8 cellular contexts compared by ENCODE assay signal in the genomic region with DNA sequence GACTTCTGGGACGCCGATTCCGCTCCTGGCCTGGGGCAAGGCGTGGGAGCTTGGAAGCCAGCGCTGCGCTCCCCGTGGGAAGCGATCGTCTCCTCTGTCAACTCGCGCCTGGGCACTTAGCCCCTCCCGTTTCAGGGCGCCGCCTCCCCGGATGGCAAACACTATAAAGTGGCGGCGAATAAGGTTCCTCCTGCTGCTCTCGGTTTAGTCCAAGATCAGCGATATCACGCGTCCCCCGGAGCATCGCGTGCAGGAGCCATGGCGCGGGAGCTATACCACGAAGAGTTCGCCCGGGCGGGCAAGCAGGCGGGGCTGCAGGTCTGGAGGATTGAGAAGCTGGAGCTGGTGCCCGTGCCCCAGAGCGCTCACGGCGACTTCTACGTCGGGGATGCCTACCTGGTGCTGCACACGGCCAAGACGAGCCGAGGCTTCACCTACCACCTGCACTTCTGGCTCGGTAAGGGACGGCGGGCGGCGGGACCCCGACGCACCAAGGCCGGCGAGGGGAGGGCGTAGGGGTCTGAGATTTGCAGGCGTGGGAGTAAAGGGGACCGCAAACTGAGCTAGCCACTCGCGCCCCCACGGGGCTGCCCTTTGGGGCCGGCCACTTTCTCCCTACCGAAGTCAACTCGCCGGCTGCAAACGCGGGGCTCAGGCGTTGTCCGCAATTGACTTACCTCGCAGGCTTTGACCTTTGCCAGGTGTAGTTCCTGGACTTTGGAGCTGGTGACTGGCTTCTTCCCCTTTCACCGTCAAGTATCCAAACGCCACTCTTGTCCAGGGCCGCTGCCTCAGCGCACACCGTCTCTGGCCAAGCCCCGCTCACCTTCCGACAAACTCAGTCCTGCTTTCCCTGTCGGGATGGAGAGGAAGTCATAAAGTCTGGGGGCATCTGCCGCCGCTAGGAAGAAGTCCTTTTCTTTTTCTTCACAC. TPM values are rescaled to one million over a fixed set of nuclear protein-coding genes. Genes with fewer than 3 reads are reported as not detected.
DNase-seq lines count a peak whose midpoint lies in the region; ATAC-seq, FAIRE-seq and TF ChIP-seq lines count a peak whose summit lies in the region.

SCIN (plus strand) TSS at position 192 of the 933 bp plus-strand sequence; CDS start at position 259, 67 bp downstream.

- no peaks in the 10 kb centered on the region for H4K20me1 ChIP-seq in GM12878 (ENCODE audit: control insufficient read depth, insufficient read depth)

- H3K27ac ChIP-seq in GM12878 (ENCODE audit: control insufficient read depth, insufficient read depth): no peak within 1 kb of the TSS

- no peak for TF ChIP-seq RAD21 in GM12878 (IDR thresholded peaks at IDR 0.05; ENCODE audit: insufficient read depth, low read depth, low read length)

- H3K9me3 ChIP-seq in HAP-1: no peaks in the 10 kb centered on the region
- H3K9me3 ChIP-seq in GM12878 (replicated peaks; ENCODE audit: control insufficient read depth, insufficient read depth, low read length): no peaks in the 10 kb centered on the region
- H3K9me3 ChIP-seq in iPS-15b (ENCODE audit: control insufficient read depth, insufficient read depth, low read length): no peaks in the 10 kb centered on the region

- H3K27me3 ChIP-seq in HAP-1 (ENCODE audit: low read depth) (no peaks in the 10 kb centered on the region), GM12878 (replicated peaks in 1 of 2; ENCODE audit: control insufficient read depth in 2 of 2, insufficient read depth in 2 of 2, low read length in 1 of 2) (peaks cover 3 to 12% of the 10 kb centered on the region in 2 experiments; a peak in 3 of 4 replicates), iPS-15b (ENCODE audit: control insufficient read depth, insufficient read depth, low read length) (peaks cover 46% of the 10 kb centered on the region)

- no peak for FAIRE-seq in GM12878 (lab: Jason Lieb, UNC)

- DNase-seq in Caki2 (ENCODE audit: low read depth): peak; percentile 66
- peak; percentile 7 to 50 for DNase-seq in HAP-1 (ENCODE audit: low spot score in 2 of 2)
- peak; percentile 89 for DNase-seq in NCI-H69 (lab: John Stamatoyannopoulos, UW)
- DNase-seq in GM12878 (ENCODE audit: low read depth, low spot score): no peak
- DNase-seq in retinal pigment epithelial cell (ENCODE audit: low read depth): no peak
- DNase-seq in T1000 (lab: John Stamatoyannopoulos, UW): no peak
- DNase-seq in DMS79 (lab: John Stamatoyannopoulos, UW): no peak

- peak within 1 kb of the TSS; percentile 71 for H2AFZ ChIP-seq in GM12878 (ENCODE audit: control insufficient read depth, low read depth, low read length)

- H3K4me3 ChIP-seq in HAP-1 (peak within 1 kb of the TSS; percentile 27), GM12878 (peak within 1 kb of the TSS; percentile 50; the same call in 1 of the 2 replicates), iPS-15b (ENCODE audit: low read depth, low read length) (peak within 1 kb of the TSS; percentile 33), retinal pigment epithelial cell (ENCODE audit: low read length) (peak within 1 kb of the TSS; percentile 65)

- SMC1A ChIA-PET in GM12878 (lab: Charles Lee; ENCODE audit: uncharacterized antibody, unreplicated experiment): interaction anchor here (1.0 kb wide), 1 partner anchor 26 kb away, joined by 4 read pairs; no protein-coding TSS in a partner anchor

- H3K9ac ChIP-seq in GM12878 (ENCODE audit: control insufficient read depth, insufficient read depth, low read length) (peak within 1 kb of the TSS; percentile 25; the same call in 1 of the 2 replicates), iPS-15b (ENCODE audit: low read depth, low read length) (peak within 1 kb of the TSS; percentile 12)

- 50% methylated on average over 74 of the region's 74 CpGs for WGBS in GM12878 (ENCODE audit: insufficient coverage, insufficient replicate concordance, low lambda C conversion rate, missing lambda C conversion rate)

- peak within 1 kb of the TSS; percentile 79 for H3K4me2 ChIP-seq in GM12878 (ENCODE audit: control insufficient read depth, insufficient read depth)

- no TSS peak for BruUV-seq in GM12878 (replicated peaks; lab: Mats Ljungman, UMichigan)

- H3K36me3 ChIP-seq in HAP-1 (replicated peaks) (no peaks in the 10 kb centered on the region), GM12878 (ENCODE audit: control insufficient read depth in 2 of 2, insufficient read depth in 2 of 2, low read length in 1 of 2) (no peaks in the 10 kb centered on the region), iPS-15b (ENCODE audit: control insufficient read depth, insufficient read depth, low read length) (no peaks in the 10 kb centered on the region)

- peak; percentile 47 for ATAC-seq in GM12878

- TF ChIP-seq POLR2A in GM12878 (IDR thresholded peaks at IDR 0.05; ENCODE audit: low read depth, low read length): no peak

- TF ChIP-seq EP300 in GM12878 (IDR thresholded peaks at IDR 0.05; ENCODE audit: borderline replicate concordance in 1 of 2, control insufficient read depth in 1 of 2, low read depth in 2 of 2, low read length in 2 of 2): no peak

- TF ChIP-seq CTCF in GM12878 (IDR thresholded peaks at IDR 0.05 in 2 of 3, conservative IDR thresholded peaks at IDR 0.05 in 1 of 3; ENCODE audit: control insufficient read depth in 2 of 3, extremely low read depth in 1 of 3, insufficient read depth in 1 of 3, low read depth in 3 of 3, low read length in 3 of 3): no peak
- TF ChIP-seq CTCF in retinal pigment epithelial cell (conservative IDR thresholded peaks at IDR 0.05; ENCODE audit: low read depth, low read length): no peak

- CTCF ChIA-PET in GM12878 (lab: Yijun Ruan, JAX): interaction anchor here (0.6 kb wide), 1 partner anchor 28 kb away, joined by 3 read pairs; no protein-coding TSS in a partner anchor

- intact Hi-C loops in GM12878 (cut with micrococcal nuclease; ENCODE audit: unreplicated experiment): no loop called here

- H3K79me2 ChIP-seq in GM12878 (ENCODE audit: control insufficient read depth, insufficient read depth, low read length): no peaks in the 10 kb centered on the region

- POLR2A ChIA-PET in GM12878 (lab: Charles Lee): no interaction called here

- H3K4me1 ChIP-seq in HAP-1: peaks cover 3% of the 10 kb centered on the region; the same call in 1 of the 2 replicates
- peaks cover 16% of the 10 kb centered on the region for H3K4me1 ChIP-seq in GM12878 (ENCODE audit: control insufficient read depth, insufficient read depth, low read length)
- H3K4me1 ChIP-seq in iPS-15b (ENCODE audit: control insufficient read depth, insufficient read depth, low read length): peaks cover 6% of the 10 kb centered on the region

- in situ Hi-C loops in Caki2 (cut with HindIII; ENCODE audit: low pct_unique_long_range_greater_than_20kb, low sequenced_read_pairs) (no loop called here), HAP-1 (cut with MboI; ENCODE audit: low sequenced_read_pairs) (no loop called here), GM12878 (cut with MboI) (no loop called here)

- RAD21 ChIA-PET in GM12878 (lab: Charles Lee; ENCODE audit: unreplicated experiment): no interaction called here

TF ChIP-seq in GM12878, 131 proteins besides CTCF, POLR2A, EP300 and RAD21:
- TF ChIP-seq ESRRA (IDR thresholded peaks at IDR 0.05; ENCODE audit: low read length) (no peak), RCOR1 (conservative IDR thresholded peaks at IDR 0.05; ENCODE audit: low read depth, low read length) (no peak), PAX8 (IDR thresholded peaks at IDR 0.05) (no peak), MEF2A (IDR thresholded peaks at IDR 0.05; ENCODE audit: insufficient read depth, low read depth, low read length) (no peak), NBN (IDR thresholded peaks at IDR 0.05) (no peak), JUND (IDR thresholded peaks at IDR 0.05; ENCODE audit: low read depth, low read length) (no peak), BCL11A (IDR thresholded peaks at IDR 0.05; ENCODE audit: low read depth, low read length) (no peak), CBX3 (IDR thresholded peaks at IDR 0.05; ENCODE audit: borderline replicate concordance, low read depth) (no peak), DPF2 (IDR thresholded peaks at IDR 0.05) (no peak), SMARCA5 (IDR thresholded peaks at IDR 0.05) (no peak), MAX (IDR thresholded peaks at IDR 0.05; ENCODE audit: low read depth, low read length) (no peak), SMAD1 (IDR thresholded peaks at IDR 0.05; ENCODE audit: low read depth, partially characterized antibody) (no peak), TARDBP (IDR thresholded peaks at IDR 0.05; ENCODE audit: borderline replicate concordance) (no peak), YY1 (IDR thresholded peaks at IDR 0.05; ENCODE audit: low read depth, low read length) (no peak), MTA3 (IDR thresholded peaks at IDR 0.05; ENCODE audit: borderline replicate concordance, low read length) (no peak), HDAC6 (IDR thresholded peaks at IDR 0.05; ENCODE audit: unreplicated experiment) (no peak), TCF3 (IDR thresholded peaks at IDR 0.05; ENCODE audit: borderline replicate concordance, insufficient read depth, low read depth, low read length) (no peak)

RNA-seq across cellular contexts. Expression of gene SCIN, which starts in this region (rescaled TPM):
- total RNA-seq in Caki2 (2014; rRNA removed; shearing (Covaris generic); ENCODE audit: low replicate concordance): 12.6 and 18.8 TPM in 2 replicates
- 0.23 and 0.81 TPM in 2 replicates for total RNA-seq in GM12878 (2013; cell fraction: nucleolus; rRNA removed)
- total RNA-seq in GM12878 (2014; rRNA removed) (0.98 and 2.1 TPM in 2 replicates), GM12878 (2014; rRNA removed; fragmentation: Illumina TruSeq; extraction: Trizol) (0.78 and 1.1 TPM in 2 replicates), GM12878 (2021) (0.80 and 2.1 TPM in 2 replicates)
- not detected for polyA plus RNA-seq in GM12878 (2011; ENCODE audit: low read depth)
- polyA plus RNA-seq in GM12878 (2011; rRNA removed) (0.35 and 0.46 TPM in 2 replicates), GM12878 (2014; fragmentation: Illumina TruSeq; extraction: Trizol) (1.4 and 2.6 TPM in 2 replicates), GM12878 (2014; fragmentation: Nextera tagmentation; extraction: Ambion mirVana) (under 1 TPM; 0.23 to 0.69 TPM), GM12878 (2014; rRNA removed) (0.51 and 0.86 TPM in 2 replicates), GM12878 (2016; fragmentation: Nextera tagmentation; extraction: Ambion mirVana) (1 to 10 TPM in 1 of 2 experiments, under 1 TPM in 1; 0.92 to 1.3 TPM)
- 0.08 and 0.24 TPM in 2 replicates for polyA plus RNA-seq in GM12878 (2011; cell fraction: cytosol; rRNA removed)
- 0.25 and 0.30 TPM in 2 replicates for polyA plus RNA-seq in GM12878 (2011; cell fraction: nucleus; rRNA removed)
- polyA plus RNA-seq in GM12878 (2012): not detected in 2 replicates
- 0.10 and 0.22 TPM in 2 replicates for polyA minus RNA-seq in GM12878 (2011; rRNA and poly(A)+ RNA removed)
- polyA minus RNA-seq in GM12878 (2011; cell fraction: cytosol; rRNA and poly(A)+ RNA removed): not detected in 2 replicates
- 0.29 and 0.48 TPM in 2 replicates for polyA minus RNA-seq in GM12878 (2011; cell fraction: nucleus; rRNA and poly(A)+ RNA removed)

Comparison
In these comparisons a context has a peak if more than half of its experiments do, and no peak if none do; other contexts are left out.
1. DNase-seq: peak in Caki2 (single experiment), HAP-1 (2 of 2) and NCI-H69 (single experiment); none in GM12878 (single experiment), retinal pigment epithelial cell (single experiment), T1000 (single experiment) and DMS79 (single experiment).
2. Peak in every context shown above with its lines, with median percentiles within 50 percentile points of each other: H3K4me3 ChIP-seq.